Comparison of ENCODE assay signal across 8 cellular contexts in the genomic region with DNA sequence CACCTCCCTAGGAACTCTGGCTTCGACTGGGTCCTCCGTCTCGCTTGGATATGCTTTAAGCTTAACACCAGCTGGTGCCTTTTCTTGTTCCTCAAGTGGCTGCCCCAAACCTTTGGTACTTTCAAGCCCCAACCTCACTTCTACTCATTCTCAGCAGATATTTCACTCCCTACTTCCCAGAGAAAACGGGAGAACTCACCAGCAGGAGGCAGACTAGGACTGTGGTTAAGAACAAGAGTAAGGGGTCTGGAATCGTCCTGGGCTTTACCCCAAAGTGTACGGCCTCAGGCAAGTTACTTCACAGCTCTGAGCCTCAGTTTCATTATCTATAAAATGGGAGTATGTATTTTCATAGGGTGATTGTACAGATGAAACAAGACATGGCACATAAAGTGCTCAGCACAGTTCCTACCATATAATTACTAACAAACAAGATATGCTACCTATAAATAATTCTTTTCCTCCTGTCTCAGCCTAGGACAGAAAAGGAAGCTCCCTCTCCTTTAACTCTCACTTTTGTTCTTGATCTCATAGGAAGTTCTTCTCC. TPM values are rescaled to one million over a fixed set of nuclear protein-coding genes. Genes with fewer than 3 reads are reported as not detected.
A peak's percentile ranks its signal among the peaks of the same experiment; 100 is the strongest.
DNase-seq lines count a peak whose midpoint lies in the region; ATAC-seq and TF ChIP-seq lines count a peak whose summit lies in the region.

No MANE protein-coding gene starts in this region.

- no peak overlapping the region for H3K27ac ChIP-seq in WERI-Rb-1

- intact Hi-C loops in CD14-positive monocyte (cut with micrococcal nuclease) = no loop called here

- H3K4me3 Mint-ChIP-seq in activated CD4-positive, alpha-beta T cell treated with anti-CD3 and anti-CD28 coated beads, Interleukin-2, amount 10 ng/mL, durations not matched to agents 7 days and 5 days = no peak overlapping the region
- no peak overlapping the region for H3K4me3 Mint-ChIP-seq in CD14-positive monocyte

- peak; percentile 54 for TF ChIP-seq CTCF in BE2C (IDR thresholded peaks at IDR 0.05; ENCODE audit: low read depth, low read length)
- TF ChIP-seq CTCF in HFF-Myc (IDR thresholded peaks at IDR 0.05; ENCODE audit: low read depth, low read length, missing control alignments) = peak; percentile 70
- peak; percentile 63 for TF ChIP-seq CTCF in WERI-Rb-1 (IDR thresholded peaks at IDR 0.05; ENCODE audit: low read depth, low read length)
- no peak for TF ChIP-seq CTCF in CD14-positive monocyte (IDR thresholded peaks at IDR 0.05)

- H3K27me3 Mint-ChIP-seq in activated CD4-positive, alpha-beta T cell treated with anti-CD3 and anti-CD28 coated beads, Interleukin-2, amount 10 ng/mL, durations not matched to agents 7 days and 5 days = peaks cover 19% of the 10 kb centered on the region
- H3K27me3 Mint-ChIP-seq in CD14-positive monocyte (ENCODE audit: low read depth in 3 of 3) = peaks cover 10 to 16% (median 10%) of the 10 kb centered on the region in 3 donors

- H3K9me3 ChIP-seq in BE2C (no peaks in the 10 kb centered on the region), WERI-Rb-1 (ENCODE audit: severe bottlenecking) (peaks cover 4% of the 10 kb centered on the region)

- H3K4me1 ChIP-seq in BE2C = no peaks in the 10 kb centered on the region

- H3K27ac Mint-ChIP-seq in activated CD4-positive, alpha-beta T cell treated with anti-CD3 and anti-CD28 coated beads, Interleukin-2, amount 10 ng/mL, durations not matched to agents 7 days and 5 days = no peak overlapping the region
- H3K27ac Mint-ChIP-seq in CD14-positive monocyte = no peak overlapping the region

- H3K4me1 Mint-ChIP-seq in activated CD4-positive, alpha-beta T cell treated with anti-CD3 and anti-CD28 coated beads, Interleukin-2, amount 10 ng/mL, durations not matched to agents 7 days and 5 days = no peaks in the 10 kb centered on the region
- no peaks in the 10 kb centered on the region for H3K4me1 Mint-ChIP-seq in CD14-positive monocyte

- DNase-seq in BE2C = peak; percentile 54
- DNase-seq in HFF-Myc (ENCODE audit: extremely low read depth, low read depth) = peak; percentile 38
- DNase-seq in WERI-Rb-1 = peak; percentile 80
- peak; percentile 40 for DNase-seq in iPS DF 19.7 (ENCODE audit: low read depth, low spot score)
- no peak for DNase-seq in activated CD4-positive, alpha-beta T cell treated with anti-CD3 and anti-CD28 coated beads, Interleukin-2, amount 10 ng/mL, durations not matched to agents 7 days and 5 days
- DNase-seq in CD14-positive monocyte (ENCODE audit: low spot score) = no peak
- DNase-seq in activated naive CD4-positive, alpha-beta T cell treated with anti-CD3 and anti-CD28 coated beads, Interleukin-2, amount 50 U/mL, for 16 hours = no peak

- H3K27me3 ChIP-seq in BE2C (no peaks in the 10 kb centered on the region), WERI-Rb-1 (ENCODE audit: insufficient read depth, low read depth, severe bottlenecking) (no peaks in the 10 kb centered on the region)

- ATAC-seq in GM21367 (IDR thresholded peaks at IDR 0.05; ENCODE audit: unreplicated experiment) = no peak

- peaks cover 10% of the 10 kb centered on the region for H3K9me3 Mint-ChIP-seq in activated CD4-positive, alpha-beta T cell treated with anti-CD3 and anti-CD28 coated beads, Interleukin-2, amount 10 ng/mL, durations not matched to agents 7 days and 5 days
- H3K9me3 Mint-ChIP-seq in CD14-positive monocyte = peaks cover 4 to 9% (median 8%) of the 10 kb centered on the region in 7 donors

- CTCF ChIA-PET in activated CD4-positive, alpha-beta T cell treated with anti-CD3 and anti-CD28 coated beads, Interleukin-2, amount 10 ng/mL, durations not matched to agents 7 days and 5 days (lab: Charles Lee) = no interaction called here

- H3K36me3 ChIP-seq in BE2C = no peaks in the 10 kb centered on the region
- H3K36me3 ChIP-seq in WERI-Rb-1 = no peaks in the 10 kb centered on the region

- POLR2A ChIA-PET in activated CD4-positive, alpha-beta T cell treated with anti-CD3 and anti-CD28 coated beads, Interleukin-2, amount 10 ng/mL, durations not matched to agents 7 days and 5 days (lab: Charles Lee) = no interaction called here

- H3K4me3 ChIP-seq in BE2C (ENCODE audit: low read depth, low read length) (no peak overlapping the region), HFF-Myc (replicated peaks; ENCODE audit: low read depth, low read length) (no peak overlapping the region), WERI-Rb-1 (ENCODE audit: low read depth, low read length) (no peak overlapping the region)

- H3K36me3 Mint-ChIP-seq in activated CD4-positive, alpha-beta T cell treated with anti-CD3 and anti-CD28 coated beads, Interleukin-2, amount 10 ng/mL, durations not matched to agents 7 days and 5 days (ENCODE audit: low read depth) = no peaks in the 10 kb centered on the region
- no peaks in the 10 kb centered on the region for H3K36me3 Mint-ChIP-seq in CD14-positive monocyte

RNA-seq across cellular contexts. Expression of gene PAMR1, which starts 37.8 kb away (rescaled TPM):
- polyA plus RNA-seq in BE2C (2012; ENCODE audit: insufficient read depth, insufficient read length, low read depth) = not detected
- total RNA-seq in activated CD4-positive, alpha-beta T cell treated with anti-CD3 and anti-CD28 coated beads, Interleukin-2, amount 10 ng/mL, durations not matched to agents 7 days and 5 days = not detected
- not detected for polyA plus RNA-seq in CD14-positive monocyte

Comparison
In these comparisons a context has a peak if more than half of its experiments do, and no peak if none do; other contexts are left out.
1. DNase-seq: peak in BE2C (single experiment), HFF-Myc (single experiment), WERI-Rb-1 (single experiment) and iPS DF 19.7 (single experiment); none in activated CD4-positive, alpha-beta T cell treated with anti-CD3 and anti-CD28 coated beads, Interleukin-2, amount 10 ng/mL, durations not matched to agents 7 days and 5 days (single experiment), CD14-positive monocyte (single experiment) and activated naive CD4-positive, alpha-beta T cell treated with anti-CD3 and anti-CD28 coated beads, Interleukin-2, amount 50 U/mL, for 16 hours (single experiment).